Comparison of ENCODE assay signal across 8 cellular contexts in genomic region chr7:75072978-75073282, GRCh38. TPM values are rescaled to one million over a fixed set of nuclear protein-coding genes. Genes with fewer than 3 reads are reported as not detected.
DNase-seq lines count a peak whose midpoint lies in the region; ATAC-seq, FAIRE-seq and TF ChIP-seq lines count a peak whose summit lies in the region.

No MANE protein-coding gene starts in this region.

- TF ChIP-seq POLR2A in erythroblast (IDR thresholded peaks at IDR 0.05; ENCODE audit: low read length), result no peak

- H3K4me3 Mint-ChIP-seq in activated CD4-positive, alpha-beta memory T cell treated with anti-CD3 and anti-CD28 coated beads for 36 hours, result peak overlapping the region; percentile 92

- POLR2A ChIA-PET in HEK293 (lab: Yijun Ruan, JAX), result no interaction called here
- POLR2A ChIA-PET in activated CD4-positive, alpha-beta memory T cell treated with anti-CD3 and anti-CD28 coated beads for 36 hours (lab: Charles Lee), result no interaction called here

- CTCF ChIA-PET in HEK293 (lab: Yijun Ruan, JAX), result interaction anchor here (0.7 kb wide), 1 partner anchor 671 kb away, joined by 5 read pairs; no protein-coding TSS in a partner anchor
- CTCF ChIA-PET in activated CD4-positive, alpha-beta memory T cell treated with anti-CD3 and anti-CD28 coated beads for 36 hours (lab: Charles Lee), result interaction anchor here (0.6 kb wide), 1 partner anchor 35 kb away, joined by 3 read pairs; no protein-coding TSS in a partner anchor

- H3K4me3 ChIP-seq in HEK293 (ENCODE audit: low read depth, low read length), result peak overlapping the region; percentile 50
- H3K4me3 ChIP-seq in small intestine (ENCODE audit: low read depth in 1 of 2, low read length in 2 of 2), result peak overlapping the region; percentile 88 to 92

- WGBS in small intestine, 3 donors, result 1 to 8% (median 7%) methylated on average over 9 of the region's 9 CpGs

- H3K4me1 ChIP-seq in HEK293 (ENCODE audit: control insufficient read depth, insufficient read depth, low read length) (peaks cover 3% of the 10 kb centered on the region; the same call in 1 of the 2 replicates), small intestine (ENCODE audit: control insufficient read depth in 2 of 2, insufficient read depth in 1 of 2, low read depth in 1 of 2, low read length in 1 of 2) (peaks cover 0 to 2% of the 10 kb centered on the region in 2 donors)

- H3K9me3 ChIP-seq in HEK293 (ENCODE audit: control insufficient read depth, insufficient read depth, low read depth, low read length), result no peaks in the 10 kb centered on the region
- H3K9me3 ChIP-seq in small intestine (ENCODE audit: control insufficient read depth, low read depth), result no peaks in the 10 kb centered on the region

- intact Hi-C loops in activated CD4-positive, alpha-beta memory T cell treated with anti-CD3 and anti-CD28 coated beads for 36 hours (cut with micrococcal nuclease), result loop anchor here (5.0 to 10.0 kb wide), 2 partner anchors 362 to 574 kb away; no protein-coding TSS in a partner anchor
- intact Hi-C loops in left ventricle myocardium superior (cut with micrococcal nuclease) (no loop called here), posterior vena cava (cut with DNase I) (loop anchor here in 1 of 2 donors (2.0 kb wide), 1 partner anchor 14 kb away; no protein-coding TSS in a partner anchor)

- H3K36me3 Mint-ChIP-seq in activated CD4-positive, alpha-beta memory T cell treated with anti-CD3 and anti-CD28 coated beads for 36 hours, result peaks cover 11% of the 10 kb centered on the region

- H3K36me3 ChIP-seq in HEK293 (ENCODE audit: control insufficient read depth in 2 of 2, insufficient read depth in 1 of 2, low read length in 2 of 2), result peaks cover 19 to 22% of the 10 kb centered on the region in 2 experiments; a peak in 2 of 3 replicates
- peaks cover 6 to 8% of the 10 kb centered on the region in 2 donors for H3K36me3 ChIP-seq in small intestine (ENCODE audit: control insufficient read depth in 2 of 2, insufficient read depth in 2 of 2, low read length in 2 of 2)

- DNase-seq in activated CD4-positive, alpha-beta memory T cell treated with anti-CD3 and anti-CD28 coated beads for 36 hours, result no peak
- no peak for DNase-seq in left ventricle myocardium superior
- no peak for DNase-seq in small intestine
- no peak for DNase-seq in erythroblast (lab: John Stamatoyannopoulos, UW)
- DNase-seq in cerebellar nuclear complex (lab: John Stamatoyannopoulos, UW), result no peak
- DNase-seq in posterior vena cava (ENCODE audit: low spot score), result no peak

- peak overlapping the region; percentile 82 for H3K27ac ChIP-seq in HEK293 (ENCODE audit: extremely low read depth, low read depth, low read length)
- H3K27ac ChIP-seq in small intestine (ENCODE audit: low read depth in 1 of 2, low read length in 1 of 2), result peak overlapping the region; percentile 77 to 94

- no peak for FAIRE-seq in small intestine (lab: Jason Lieb, UNC)

- no peaks in the 10 kb centered on the region for H3K27me3 Mint-ChIP-seq in activated CD4-positive, alpha-beta memory T cell treated with anti-CD3 and anti-CD28 coated beads for 36 hours

- peak overlapping the region; percentile 92 for H3K27ac Mint-ChIP-seq in activated CD4-positive, alpha-beta memory T cell treated with anti-CD3 and anti-CD28 coated beads for 36 hours

- peaks cover 16% of the 10 kb centered on the region for H3K4me1 Mint-ChIP-seq in activated CD4-positive, alpha-beta memory T cell treated with anti-CD3 and anti-CD28 coated beads for 36 hours (ENCODE audit: low read depth)

- TF ChIP-seq CTCF in HEK293 (tag by site-specific recombination; IDR thresholded peaks at IDR 0.05), result no peak

- no peaks in the 10 kb centered on the region for H3K27me3 ChIP-seq in small intestine (ENCODE audit: control insufficient read depth in 2 of 2, insufficient read depth in 2 of 2, low read length in 2 of 2)

- H3K9me3 Mint-ChIP-seq in activated CD4-positive, alpha-beta memory T cell treated with anti-CD3 and anti-CD28 coated beads for 36 hours, result no peaks in the 10 kb centered on the region

- ATAC-seq in left ventricle myocardium superior (peak; percentile 9), GM18517 (IDR thresholded peaks at IDR 0.05; ENCODE audit: unreplicated experiment) (no peak)

TF ChIP-seq in HEK293, 187 proteins besides CTCF, POLR2A, EP300 and RAD21:
- no peak for TF ChIP-seq KLF16 (tag by site-specific recombination; IDR thresholded peaks at IDR 0.05)
- no peak for TF ChIP-seq ZNF155 (tag by site-specific recombination; IDR thresholded peaks at IDR 0.05)
- no peak for TF ChIP-seq ZNF510 (tag by site-specific recombination; IDR thresholded peaks at IDR 0.05; ENCODE audit: insufficient replicate concordance)
- no peak for TF ChIP-seq ZBTB8A (tag by site-specific recombination; IDR thresholded peaks at IDR 0.05)
- TF ChIP-seq, protein P1, sequence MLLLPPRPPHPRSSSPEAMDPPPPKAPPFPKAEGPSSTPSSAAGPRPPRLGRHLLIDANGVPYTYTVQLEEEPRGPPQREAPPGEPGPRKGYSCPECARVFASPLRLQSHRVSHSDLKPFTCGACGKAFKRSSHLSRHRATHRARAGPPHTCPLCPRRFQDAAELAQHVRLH (tag by site-specific recombination; IDR thresholded peaks at IDR 0.05), result no peak
- TF ChIP-seq ZNF707 (tag by site-specific recombination; IDR thresholded peaks at IDR 0.05), result no peak
- no peak for TF ChIP-seq INSM2 (tag by site-specific recombination; IDR thresholded peaks at IDR 0.05)
- no peak for TF ChIP-seq PBX3 (CRISPR knock-in tag; IDR thresholded peaks at IDR 0.05)
- no peak for TF ChIP-seq ZNF146 (tag by site-specific recombination; IDR thresholded peaks at IDR 0.05)
- no peak for TF ChIP-seq ZSCAN16 (tag by site-specific recombination; IDR thresholded peaks at IDR 0.05)
- no peak for TF ChIP-seq ZNF624 (tag by site-specific recombination; IDR thresholded peaks at IDR 0.05)
- no peak for TF ChIP-seq HOXD13 (CRISPR knock-in tag; IDR thresholded peaks at IDR 0.05; ENCODE audit: borderline replicate concordance)
- no peak for TF ChIP-seq WT1 (tag by site-specific recombination; IDR thresholded peaks at IDR 0.05)
- TF ChIP-seq ZNF548 (tag by site-specific recombination; IDR thresholded peaks at IDR 0.05), result no peak
- TF ChIP-seq ZNF292 (tag by site-specific recombination; IDR thresholded peaks at IDR 0.05; ENCODE audit: borderline replicate concordance, low read depth), result no peak

RNA-seq across cellular contexts. Expression of gene RCC1L, which starts 0.7 kb away (rescaled TPM):
- total RNA-seq in activated CD4-positive, alpha-beta memory T cell treated with anti-CD3 and anti-CD28 coated beads for 36 hours, result 10 to 100 TPM; 46.1 to 47.3 TPM
- 49.3 TPM for total RNA-seq in left ventricle myocardium superior
- 10 to 100 TPM; 24.0 to 45.1 (median 27.5) TPM for polyA plus RNA-seq in small intestine
- 10 to 100 TPM; 24.7 to 28.3 TPM for total RNA-seq in posterior vena cava

RNA-seq across cellular contexts. Expression of gene GTF2IRD2B, which starts 19.5 kb away (rescaled TPM):
- total RNA-seq in activated CD4-positive, alpha-beta memory T cell treated with anti-CD3 and anti-CD28 coated beads for 36 hours, result 1 to 10 TPM; 5.3 to 6.0 TPM
- 30.8 TPM for total RNA-seq in left ventricle myocardium superior
- polyA plus RNA-seq in small intestine, result 10 to 100 TPM in 2 of 3 donors, 1 to 10 TPM in 1; 5.1 to 10.5 (median 10.3) TPM
- 10 to 100 TPM; 33.3 to 33.9 TPM for total RNA-seq in posterior vena cava
